18 cellular contexts compared by ENCODE assay signal in the genomic region with DNA sequence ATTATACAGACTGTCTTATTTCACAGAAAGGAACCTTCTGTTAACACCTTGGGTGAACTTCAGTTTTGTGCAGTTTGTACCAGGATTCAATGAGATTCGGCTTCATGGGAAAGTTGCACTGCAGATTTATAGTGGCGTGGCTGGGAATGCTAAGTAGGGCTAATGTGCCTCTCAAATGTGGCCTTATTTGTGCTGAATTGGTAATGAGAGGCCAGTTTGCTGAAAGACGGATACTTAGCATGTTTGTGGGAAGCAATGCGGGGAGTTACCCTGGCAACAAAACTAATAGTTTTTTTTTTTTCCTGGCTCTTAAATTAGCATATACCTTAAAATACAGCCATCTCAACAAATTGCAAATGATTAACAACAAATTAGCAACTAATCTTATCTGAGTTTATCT. TPM values are rescaled to one million over a fixed set of nuclear protein-coding genes. Genes with fewer than 3 reads are reported as not detected.
DNase-seq lines count a peak whose midpoint lies in the region; ATAC-seq and TF ChIP-seq lines count a peak whose summit lies in the region.
"Had no signal": no experiment of that assay in that cellular context is flagged by ENCODE, and none has a peak within 500 bp of the region (broad histone marks: within the 10 kb centered on the region; RNA-seq: fewer than 3 reads in every experiment).

No MANE protein-coding gene starts in this region.

- H3K4me1 ChIP-seq in HCT116 (ENCODE audit: control insufficient read depth in 1 of 2, insufficient read depth in 2 of 2, low read length in 2 of 2): no peaks in the 10 kb centered on the region
- no peaks in the 10 kb centered on the region for H3K4me1 ChIP-seq in tibial artery
- H3K4me1 ChIP-seq: Caco-2 had no signal

- H3K9ac ChIP-seq in HCT116 (ENCODE audit: low read length): no peak overlapping the region
- H3K9ac ChIP-seq: GM23248 had no signal

- peaks cover 29% of the 10 kb centered on the region for H3K79me2 ChIP-seq in HCT116 (ENCODE audit: insufficient read depth, low read length)

- no peak for TF ChIP-seq POLR2A in HCT116 (IDR thresholded peaks at IDR 0.05; ENCODE audit: borderline replicate concordance, extremely low read depth, insufficient read depth, insufficient read length)

- H3K4me3 ChIP-seq in HCT116 (replicated peaks in 1 of 2; ENCODE audit: low read depth in 1 of 2, low read length in 2 of 2) (no peak overlapping the region), astrocyte of the spinal cord (ENCODE audit: low read depth, low read length) (no peak overlapping the region), tibial artery (no peak overlapping the region), dorsolateral prefrontal cortex (no peak overlapping the region), WERI-Rb-1 (ENCODE audit: low read depth, low read length) (no peak overlapping the region)
- H3K4me3 ChIP-seq: GM23248 had no signal

- H3K27me3 ChIP-seq in HCT116 (ENCODE audit: insufficient read depth, low read length) (no peaks in the 10 kb centered on the region), tibial artery (no peaks in the 10 kb centered on the region), dorsolateral prefrontal cortex (no peaks in the 10 kb centered on the region), WERI-Rb-1 (ENCODE audit: insufficient read depth, low read depth, severe bottlenecking) (no peaks in the 10 kb centered on the region)

- intact Hi-C loops in HCT116 (cut with micrococcal nuclease): no loop called here
- intact Hi-C loops in tibial artery (cut with DNase I; ENCODE audit: low total_unique reads): no loop called here
- intact Hi-C loops in dorsolateral prefrontal cortex (cut with DNase I): no loop called here

- no peak overlapping the region for H2AFZ ChIP-seq in HCT116 (ENCODE audit: low read depth, low read length, poor library complexity, severe bottlenecking)
- H2AFZ ChIP-seq: GM23248 had no signal

- no peaks in the 10 kb centered on the region for H3K9me3 ChIP-seq in HCT116 (ENCODE audit: control insufficient read depth in 1 of 2, insufficient read depth in 1 of 2, low read depth in 1 of 2, low read length in 2 of 2)
- H3K9me3 ChIP-seq in tibial artery: no peaks in the 10 kb centered on the region
- H3K9me3 ChIP-seq in WERI-Rb-1 (ENCODE audit: severe bottlenecking): no peaks in the 10 kb centered on the region
- H3K9me3 ChIP-seq: Caco-2 had no signal

- H3K36me3 ChIP-seq in HCT116 (ENCODE audit: control insufficient read depth in 1 of 2, insufficient read depth in 2 of 2, low read length in 2 of 2) (peaks cover 11 to 12% of the 10 kb centered on the region in 2 experiments; a peak in 3 of 4 replicates), tibial artery (peaks cover 12 to 28% (median 13%) of the 10 kb centered on the region in 3 donors), WERI-Rb-1 (peaks cover 6% of the 10 kb centered on the region)

- BruUV-seq in HCT116 (replicated peaks; lab: Mats Ljungman, UMichigan): TSS peak; percentile 24

- POLR2A ChIA-PET in HCT116 (lab: Charles Lee): no interaction called here

- no peak for DNase-seq in HCT116 (ENCODE audit: low read depth, low spot score)
- DNase-seq in astrocyte of the spinal cord (ENCODE audit: low read depth, low spot score): peak; percentile 40
- peak; percentile 66 for DNase-seq in medulla oblongata (ENCODE audit: extremely low spot score)
- DNase-seq in renal cortical epithelial cell (ENCODE audit: low read depth): peak; percentile 43
- no peak for DNase-seq in tibial artery
- no peak for DNase-seq in dorsolateral prefrontal cortex
- no peak for DNase-seq in WERI-Rb-1
- DNase-seq: ACHN, AML-193, Caco-2, GM23248, HCEC 1CT, NCI-H1105, NCI-H1694 treated with DMSO at 0.1 percent for 48 hours, NCI-H2107, NCI-H2227 treated with DMSO at 0.1 percent for 48 hours, NCI-H524, SHP77 had no signal

- H3K9me2 ChIP-seq in HCT116 (ENCODE audit: insufficient read depth): no peaks in the 10 kb centered on the region

- no peaks in the 10 kb centered on the region; the same call in 1 of the 2 replicates for H4K20me1 ChIP-seq in HCT116 (ENCODE audit: insufficient read depth)

- in situ Hi-C loops in astrocyte of the spinal cord (cut with HindIII; ENCODE audit: low sequenced_read_pairs): no loop called here

- CTCF ChIA-PET in HCT116 (lab: Charles Lee): no interaction called here

- H3K27ac ChIP-seq in HCT116 (ENCODE audit: low read depth, low read length): no peak overlapping the region
- no peak overlapping the region for H3K27ac ChIP-seq in tibial artery
- H3K27ac ChIP-seq in dorsolateral prefrontal cortex: peak overlapping the region in 14 of 59 donors; percentile 5 to 65 (median 29)
- no peak overlapping the region for H3K27ac ChIP-seq in WERI-Rb-1
- H3K27ac ChIP-seq: GM23248 had no signal

- no peak for TF ChIP-seq RAD21 in HCT116 (IDR thresholded peaks at IDR 0.05; ENCODE audit: low read depth)

- no peak for ATAC-seq in HCT116

- H3K4me2 ChIP-seq in HCT116 (ENCODE audit: low read length): no peak overlapping the region

- TF ChIP-seq CTCF in HCT116 (IDR thresholded peaks at IDR 0.05 in 2 of 3, conservative IDR thresholded peaks at IDR 0.05 in 1 of 3; ENCODE audit: borderline replicate concordance in 1 of 3, insufficient read depth in 1 of 3, low read depth in 2 of 3, low read length in 2 of 3) (no peak), astrocyte of the spinal cord (IDR thresholded peaks at IDR 0.05; ENCODE audit: low read depth, low read length) (no peak), tibial artery (IDR thresholded peaks at IDR 0.05) (no peak), dorsolateral prefrontal cortex (IDR thresholded peaks at IDR 0.05 in 54 of 56, conservative IDR thresholded peaks at IDR 0.05 in 2 of 56; ENCODE audit: low read depth in 1 of 56, partially characterized antibody in 56 of 56) (no peak), WERI-Rb-1 (IDR thresholded peaks at IDR 0.05; ENCODE audit: low read depth, low read length) (no peak)

- RAD21 ChIA-PET in HCT116 (lab: Charles Lee; ENCODE audit: low non-redundant PET in 1 of 2, low total read pairs in 2 of 2, uncharacterized antibody in 2 of 2, unreplicated experiment in 2 of 2): no interaction called here

TF ChIP-seq in HCT116, 20 proteins besides CTCF, POLR2A, EP300 and RAD21:
- TF ChIP-seq EZH2phosphoT487 (IDR thresholded peaks at IDR 0.05; ENCODE audit: borderline replicate concordance) (no peak), CEBPB (IDR thresholded peaks at IDR 0.05; ENCODE audit: low read depth) (no peak), TCF7L2 (IDR thresholded peaks at IDR 0.05; ENCODE audit: borderline replicate concordance, extremely low read depth, insufficient read depth, insufficient read length) (no peak), YY1 (IDR thresholded peaks at IDR 0.05; ENCODE audit: extremely low read depth, insufficient replicate concordance, low read depth, low read length) (no peak), SIN3A (IDR thresholded peaks at IDR 0.05; ENCODE audit: low read depth) (no peak)

RNA-seq across cellular contexts. Expression of gene CEMIP, which starts 28.6 kb away (rescaled TPM):
- total RNA-seq in HCT116 (2021; ENCODE audit: unreplicated experiment): 3.5 TPM
- polyA plus RNA-seq in HCT116 (2012): 4.1 and 4.6 TPM in 2 replicates
- total RNA-seq in renal cortical epithelial cell: 0.20 and 0.52 TPM in 2 replicates
- total RNA-seq in dorsolateral prefrontal cortex: 10 to 100 TPM in 87 of 120 experiments, 1 to 10 TPM in 33; 2.8 to 70.9 (median 12.4) TPM

RNA-seq across cellular contexts. Expression of gene ABHD17C, which starts 55.5 kb away (rescaled TPM):
- 27.9 TPM for total RNA-seq in HCT116 (2021; ENCODE audit: unreplicated experiment)
- 17.6 and 20.3 TPM in 2 replicates for polyA plus RNA-seq in HCT116 (2012)
- 4.7 and 7.4 TPM in 2 replicates for total RNA-seq in renal cortical epithelial cell
- 10 to 100 TPM; 14.5 to 33.2 (median 21.2) TPM for total RNA-seq in dorsolateral prefrontal cortex

Comparison
In these comparisons a context has a peak if more than half of its experiments do, and no peak if none do; other contexts are left out.
1. DNase-seq: peak in astrocyte of the spinal cord (single experiment), medulla oblongata (single experiment) and renal cortical epithelial cell (single experiment); none in HCT116 (single experiment), tibial artery (0 of 2), dorsolateral prefrontal cortex (0 of 10) and WERI-Rb-1 (single experiment).